In genomic region chr7:149280661-149281507, GRCh38 we compare ENCODE assay signal across 20 cellular contexts. TPM values are rescaled to one million over a fixed set of nuclear protein-coding genes. Genes with fewer than 3 reads are reported as not detected.
DNase-seq lines count a peak whose midpoint lies in the region; ATAC-seq, FAIRE-seq and TF ChIP-seq lines count a peak whose summit lies in the region.
"Had no signal": no experiment of that assay in that cellular context is flagged by ENCODE, and none has a peak within 500 bp of the region (broad histone marks: within the 10 kb centered on the region; RNA-seq: fewer than 3 reads in every experiment).

No MANE protein-coding gene starts in this region.

- no peak overlapping the region for H2BK20ac ChIP-seq in H1 (ENCODE audit: low read length)

- no peak overlapping the region for H2BK5ac ChIP-seq in H1 (ENCODE audit: low read depth, low read length)
- peak overlapping the region; percentile 3 for H2BK5ac ChIP-seq in neuronal stem cell (ENCODE audit: low read length)

- CTCF ChIA-PET in activated CD4-positive, alpha-beta T cell treated with anti-CD3 and anti-CD28 coated beads, Interleukin-2, amount 10 ng/mL, durations not matched to agents 7 days and 5 days (lab: Charles Lee): interaction anchor here (1.5 kb wide), 1 partner anchor 19 kb away, joined by 3 read pairs; the partner anchor contains the start of gene ZNF783
- CTCF ChIA-PET in H1 (lab: Charles Lee; ENCODE audit: partially characterized antibody): interaction anchor here (0.7 to 0.9 kb wide), 2 partner anchors 37 to 126 kb away, joined by 3 to 4 read pairs; no protein-coding TSS in a partner anchor
- CTCF ChIA-PET in HepG2 (lab: Yijun Ruan, JAX; ENCODE audit: low intra/inter-chr PET ratio, low total read pairs): no interaction called here

- no peaks in the 10 kb centered on the region for H3K9me3 Mint-ChIP-seq in activated CD4-positive, alpha-beta T cell treated with anti-CD3 and anti-CD28 coated beads, Interleukin-2, amount 10 ng/mL, durations not matched to agents 7 days and 5 days
- no peaks in the 10 kb centered on the region for H3K9me3 Mint-ChIP-seq in activated T-helper 17 cell treated with anti-CD3 and anti-CD28 coated beads, Interleukin-2, amount 50 U/mL, for 72 hours
- H3K9me3 Mint-ChIP-seq: CD4-positive, alpha-beta T cell; GM23338; HFFc6 had no signal

- no peak overlapping the region for H3K4me3 ChIP-seq in H1 (ENCODE audit: extremely low read depth in 1 of 4, insufficient read depth in 2 of 4, low read depth in 3 of 4, low read length in 4 of 4)
- H3K4me3 ChIP-seq in neuronal stem cell (ENCODE audit: low read length in 2 of 2): peak overlapping the region in 1 of 2 donors; percentile 12
- H3K4me3 ChIP-seq in esophagus muscularis mucosa: no peak overlapping the region
- H3K4me3 ChIP-seq in HepG2 (replicated peaks in 1 of 3; ENCODE audit: insufficient read depth in 1 of 3, low read depth in 2 of 3, low read length in 3 of 3): no peak overlapping the region
- H3K4me3 ChIP-seq: A549, GM23338 had no signal

- H2AK5ac ChIP-seq in H1 (ENCODE audit: low read depth, low read length): no peak overlapping the region
- no peak overlapping the region for H2AK5ac ChIP-seq in neuronal stem cell (ENCODE audit: low read depth, low read length)

- H3K18ac ChIP-seq in H1 (ENCODE audit: extremely low read depth, low read length) (no peak overlapping the region), neuronal stem cell (ENCODE audit: low read length) (no peak overlapping the region)

- H3K79me1 ChIP-seq in H1 (ENCODE audit: low read depth, low read length) (peaks cover under 1% of the 10 kb centered on the region), neuronal stem cell (ENCODE audit: low read depth, low read length) (no peaks in the 10 kb centered on the region)

- peaks cover 31% of the 10 kb centered on the region for H3K36me3 Mint-ChIP-seq in activated CD4-positive, alpha-beta T cell treated with anti-CD3 and anti-CD28 coated beads, Interleukin-2, amount 10 ng/mL, durations not matched to agents 7 days and 5 days (ENCODE audit: low read depth)
- peaks cover 50% of the 10 kb centered on the region for H3K36me3 Mint-ChIP-seq in activated T-helper 17 cell treated with anti-CD3 and anti-CD28 coated beads, Interleukin-2, amount 50 U/mL, for 72 hours (ENCODE audit: low read depth)

- H2BK15ac ChIP-seq in H1 (ENCODE audit: low read length) (no peak overlapping the region), neuronal stem cell (ENCODE audit: low read length) (no peak overlapping the region)

- H3K27me3 Mint-ChIP-seq in activated CD4-positive, alpha-beta T cell treated with anti-CD3 and anti-CD28 coated beads, Interleukin-2, amount 10 ng/mL, durations not matched to agents 7 days and 5 days: no peaks in the 10 kb centered on the region
- H3K27me3 Mint-ChIP-seq in activated T-helper 17 cell treated with anti-CD3 and anti-CD28 coated beads, Interleukin-2, amount 50 U/mL, for 72 hours: no peaks in the 10 kb centered on the region
- H3K27me3 Mint-ChIP-seq: CD4-positive, alpha-beta T cell had no signal

- no peak overlapping the region for H3K4me2 ChIP-seq in H1 (ENCODE audit: insufficient read depth in 1 of 2, low read depth in 2 of 2, low read length in 2 of 2)
- no peak overlapping the region for H3K4me2 ChIP-seq in neuronal stem cell (ENCODE audit: insufficient read depth, low read length, poor library complexity, severe bottlenecking)
- no peak overlapping the region for H3K4me2 ChIP-seq in HepG2 (ENCODE audit: low read depth, low read length)
- H3K4me2 ChIP-seq: A549, GM23338 had no signal

- H3K36me3 ChIP-seq in H1 (ENCODE audit: control insufficient read depth in 2 of 4, insufficient read depth in 4 of 4, low read length in 3 of 4) (peaks cover 0 to 9% (median 3%) of the 10 kb centered on the region in 4 experiments; a peak in 1 of 8 replicates), neuronal stem cell (replicated peaks in 1 of 2; ENCODE audit: control insufficient read depth in 2 of 2, insufficient read depth in 2 of 2, low read length in 2 of 2) (peaks cover 11 to 13% of the 10 kb centered on the region in 2 donors), esophagus muscularis mucosa (peaks cover 21 to 69% (median 57%) of the 10 kb centered on the region in 4 donors), HepG2 (replicated peaks in 1 of 2; ENCODE audit: control insufficient read depth in 1 of 2, insufficient read depth in 2 of 2, low read length in 2 of 2) (peaks cover 5 to 12% of the 10 kb centered on the region in 2 experiments; a peak in 4 of 5 replicates)

- no peak overlapping the region for H4K91ac ChIP-seq in H1 (replicated peaks; ENCODE audit: insufficient read length, low read length)
- no peak overlapping the region for H4K91ac ChIP-seq in neuronal stem cell (ENCODE audit: low read depth, low read length, poor library complexity)

- H3K4ac ChIP-seq in H1 (replicated peaks; ENCODE audit: insufficient read length, low read depth, low read length) (no peak overlapping the region), neuronal stem cell (ENCODE audit: low read length) (no peak overlapping the region)

- in situ Hi-C loops in HepG2 (cut with HindIII; ENCODE audit: extremely low pct_ligation_motif_present, low pct_unique_long_range_greater_than_20kb): no loop called here

- H3K9ac ChIP-seq in H1 (replicated peaks in 1 of 4; ENCODE audit: extremely low read depth in 1 of 4, low read depth in 3 of 4, low read length in 3 of 4): no peak overlapping the region; a peak in 1 of 7 replicates
- peak overlapping the region; percentile 66 for H3K9ac ChIP-seq in neuronal stem cell (ENCODE audit: low read depth, low read length, poor library complexity)
- no peak overlapping the region for H3K9ac ChIP-seq in HepG2 (ENCODE audit: insufficient read depth, low read depth, low read length)

- peaks cover 0 to 5% of the 10 kb centered on the region in 2 experiments for H4K20me1 ChIP-seq in H1 (replicated peaks in 1 of 2; ENCODE audit: control insufficient read depth in 1 of 2, insufficient read depth in 2 of 2, low read length in 2 of 2)
- H4K20me1 ChIP-seq in HepG2 (ENCODE audit: insufficient read depth, low read length): no peaks in the 10 kb centered on the region

- H3K79me2 ChIP-seq in H1 (ENCODE audit: control insufficient read depth in 1 of 2, insufficient read depth in 2 of 2, low read length in 2 of 2): no peaks in the 10 kb centered on the region
- no peaks in the 10 kb centered on the region for H3K79me2 ChIP-seq in HepG2 (ENCODE audit: insufficient read depth, low read length)

- H2AFZ ChIP-seq in H1 (ENCODE audit: low read length) (no peak overlapping the region), neuronal stem cell (ENCODE audit: low read length) (no peak overlapping the region), HepG2 (ENCODE audit: low read length) (no peak overlapping the region)
- H2AFZ ChIP-seq: GM23338 had no signal

- H3K4me1 ChIP-seq in H1 (replicated peaks in 1 of 4; ENCODE audit: control insufficient read depth in 3 of 4, insufficient read depth in 4 of 4, low read length in 3 of 4) (peaks cover 0 to 6% (median 3%) of the 10 kb centered on the region in 4 experiments; a peak in 5 of 7 replicates), neuronal stem cell (ENCODE audit: control insufficient read depth in 2 of 2, insufficient read depth in 1 of 2, low read depth in 1 of 2, low read length in 2 of 2) (peaks cover 0 to 1% of the 10 kb centered on the region in 2 donors), esophagus muscularis mucosa (peaks cover 4 to 17% (median 15%) of the 10 kb centered on the region in 4 donors), HepG2 (ENCODE audit: insufficient read depth, low read length) (peaks cover 10% of the 10 kb centered on the region; the same call in 1 of the 2 replicates)
- H3K4me1 ChIP-seq: A549, Caco-2 had no signal

- no peak overlapping the region for H3K23ac ChIP-seq in H1 (ENCODE audit: insufficient read length)
- no peak overlapping the region for H3K23ac ChIP-seq in neuronal stem cell (ENCODE audit: low read depth, low read length, poor library complexity)

- H3K27ac Mint-ChIP-seq in activated CD4-positive, alpha-beta T cell treated with anti-CD3 and anti-CD28 coated beads, Interleukin-2, amount 10 ng/mL, durations not matched to agents 7 days and 5 days: peak overlapping the region; percentile 36
- peak overlapping the region; percentile 15 for H3K27ac Mint-ChIP-seq in activated T-helper 17 cell treated with anti-CD3 and anti-CD28 coated beads, Interleukin-2, amount 50 U/mL, for 72 hours
- H3K27ac Mint-ChIP-seq: CD4-positive, alpha-beta T cell; GM23338; HFFc6 had no signal

- WGBS in H1 (ENCODE audit: extremely low coverage in 1 of 2, insufficient coverage in 1 of 2, insufficient read length in 1 of 2, insufficient replicate concordance in 2 of 2, low coverage in 1 of 2, low lambda C conversion rate in 2 of 2, missing lambda C conversion rate in 1 of 2), 2 experiments: 92% methylated on average over 8 of the region's 8 CpGs; no CpG with 5 or more reads in 1 of the 2 experiments
- no CpG with 5 or more reads among the region's 8 CpGs for WGBS in neuronal stem cell (ENCODE audit: extremely low coverage in 2 of 2, insufficient read length in 2 of 2, insufficient replicate concordance in 1 of 2), 2 donors
- WGBS in esophagus muscularis mucosa: 100% methylated on average over 2 of the region's 8 CpGs
- 67% methylated on average over 3 of the region's 8 CpGs for WGBS in HepG2 (ENCODE audit: low lambda C conversion rate)

- H2BK12ac ChIP-seq in H1 (ENCODE audit: low read depth, low read length): no peak overlapping the region
- no peak overlapping the region for H2BK12ac ChIP-seq in neuronal stem cell (ENCODE audit: low read length)

- no peak for TF ChIP-seq CTCF in H1 (IDR thresholded peaks at IDR 0.05; ENCODE audit: control extremely low read depth in 1 of 3, insufficient read depth in 1 of 3, low read depth in 1 of 3, low read length in 3 of 3)
- no peak for TF ChIP-seq CTCF in esophagus muscularis mucosa (IDR thresholded peaks at IDR 0.05)
- no peak for TF ChIP-seq CTCF in HepG2 (CRISPR knock-in tag; IDR thresholded peaks at IDR 0.05)

- TF ChIP-seq POLR2A in H1 (IDR thresholded peaks at IDR 0.05; ENCODE audit: control extremely low read depth in 1 of 2, low read depth in 2 of 2, low read length in 2 of 2): no peak
- TF ChIP-seq POLR2A in esophagus muscularis mucosa (IDR thresholded peaks at IDR 0.05; ENCODE audit: low read depth): no peak
- TF ChIP-seq POLR2A in HepG2 (IDR thresholded peaks at IDR 0.05; ENCODE audit: insufficient read depth in 1 of 2, low read depth in 2 of 2, low read length in 2 of 2): no peak

- no TSS peak for BruUV-seq in HepG2 (replicated peaks; lab: Mats Ljungman, UMichigan)

- no peak overlapping the region for H2BK120ac ChIP-seq in H1 (replicated peaks; ENCODE audit: low read depth, low read length)
- no peak overlapping the region for H2BK120ac ChIP-seq in neuronal stem cell (ENCODE audit: low read depth, low read length)

- H3K4me1 Mint-ChIP-seq in activated CD4-positive, alpha-beta T cell treated with anti-CD3 and anti-CD28 coated beads, Interleukin-2, amount 10 ng/mL, durations not matched to agents 7 days and 5 days: peaks cover 29% of the 10 kb centered on the region
- peaks cover 18% of the 10 kb centered on the region for H3K4me1 Mint-ChIP-seq in activated T-helper 17 cell treated with anti-CD3 and anti-CD28 coated beads, Interleukin-2, amount 50 U/mL, for 72 hours

- no peak for ATAC-seq in activated T-helper 17 cell treated with anti-CD3 and anti-CD28 coated beads, Interleukin-2, amount 50 U/mL, for 72 hours (replicated peaks)
- ATAC-seq in HG02852 (IDR thresholded peaks at IDR 0.05; ENCODE audit: unreplicated experiment) (no peak), HepG2 (no peak; the same call in 2 of the 3 replicates)
- ATAC-seq: A549, GM23338, HCT116 had no signal

- H4K8ac ChIP-seq in H1 (ENCODE audit: extremely low read depth, insufficient read depth, low read length) (peak overlapping the region; percentile 66), neuronal stem cell (ENCODE audit: low read depth, low read length) (no peak overlapping the region)

- H3K14ac ChIP-seq in H1 (ENCODE audit: insufficient read length): no peak overlapping the region
- H3K14ac ChIP-seq in neuronal stem cell (ENCODE audit: low read length): no peak overlapping the region

- TF ChIP-seq EP300 in H1 (IDR thresholded peaks at IDR 0.05; ENCODE audit: borderline replicate concordance in 1 of 2, low read depth in 2 of 2, low read length in 2 of 2): no peak
- TF ChIP-seq EP300 in esophagus muscularis mucosa (IDR thresholded peaks at IDR 0.05): no peak
- no peak for TF ChIP-seq EP300 in HepG2 (IDR thresholded peaks at IDR 0.05; ENCODE audit: low read depth in 2 of 2, low read length in 2 of 2)
- no peak for TF ChIP-seq EP300 in HepG2 (CRISPR knock-in tag; IDR thresholded peaks at IDR 0.05; ENCODE audit: borderline replicate concordance)

- peaks cover 5% of the 10 kb centered on the region for H3K23me2 ChIP-seq in H1 (ENCODE audit: low read depth, low read length)

- H3K9me3 ChIP-seq in H1 (ENCODE audit: insufficient read depth in 2 of 2, low read depth in 1 of 2, low read length in 1 of 2) (no peaks in the 10 kb centered on the region), neuronal stem cell (replicated peaks in 1 of 2; ENCODE audit: control insufficient read depth in 2 of 2, insufficient read depth in 1 of 2, low read depth in 1 of 2, low read length in 2 of 2) (no peaks in the 10 kb centered on the region), esophagus muscularis mucosa (no peaks in the 10 kb centered on the region), HepG2 (ENCODE audit: low read length) (no peaks in the 10 kb centered on the region)
- H3K9me3 ChIP-seq: A549, Caco-2 had no signal

- FAIRE-seq in H1 (lab: Jason Lieb, UNC) (no peak), HepG2 (lab: Jason Lieb, UNC) (no peak)
- FAIRE-seq: A549, D721Med had no signal

- no peak for TF ChIP-seq RAD21 in H1 (IDR thresholded peaks at IDR 0.05 in 1 of 2, conservative IDR thresholded peaks at IDR 0.05 in 1 of 2; ENCODE audit: low read depth in 2 of 2, low read length in 2 of 2)
- no peak for TF ChIP-seq RAD21 in HepG2 (CRISPR knock-in tag; IDR thresholded peaks at IDR 0.05)

- DNase-seq in activated CD4-positive, alpha-beta T cell treated with anti-CD3 and anti-CD28 coated beads, Interleukin-2, amount 10 ng/mL, durations not matched to agents 7 days and 5 days: no peak
- DNase-seq in activated CD4-positive, alpha-beta T cell treated with anti-CD3 and anti-CD28 coated beads, Interleukin-2, amount 50 U/mL, for 48 hours: no peak
- DNase-seq in H1 (ENCODE audit: low read depth in 1 of 2, low spot score in 2 of 2) (no peak), neuronal stem cell (ENCODE audit: low spot score) (no peak), esophagus muscularis mucosa (ENCODE audit: extremely low spot score) (no peak), HepG2 (ENCODE audit: low spot score) (no peak)
- DNase-seq: AML-193; Caco-2; CD4-positive, alpha-beta T cell; GDM1; H7; HFFc6 had no signal

- H3K27ac ChIP-seq in H1 (ENCODE audit: low read depth, low read length) (no peak overlapping the region), neuronal stem cell (replicated peaks; ENCODE audit: low read length) (no peak overlapping the region), esophagus muscularis mucosa (replicated peaks in 1 of 4) (no peak overlapping the region), HepG2 (ENCODE audit: extremely low read length, insufficient read depth, low read length) (no peak overlapping the region)
- H3K27ac ChIP-seq: 22Rv1, A549, C4-2B had no signal

- no peak overlapping the region for H3K56ac ChIP-seq in H1 (replicated peaks; ENCODE audit: insufficient read length, low read depth, low read length)

- intact Hi-C loops in esophagus muscularis mucosa (cut with DNase I): loop anchor here (10.0 kb wide), 1 partner anchor 144 kb away; no protein-coding TSS in a partner anchor
- intact Hi-C loops in HepG2 (cut with micrococcal nuclease; ENCODE audit: unreplicated experiment): no loop called here

- H3K4me3 Mint-ChIP-seq in activated CD4-positive, alpha-beta T cell treated with anti-CD3 and anti-CD28 coated beads, Interleukin-2, amount 10 ng/mL, durations not matched to agents 7 days and 5 days: no peak overlapping the region
- H3K4me3 Mint-ChIP-seq in activated T-helper 17 cell treated with anti-CD3 and anti-CD28 coated beads, Interleukin-2, amount 50 U/mL, for 72 hours: no peak overlapping the region
- H3K4me3 Mint-ChIP-seq: CD4-positive, alpha-beta T cell; GM23338; HFFc6 had no signal

- POLR2A ChIA-PET in activated CD4-positive, alpha-beta T cell treated with anti-CD3 and anti-CD28 coated beads, Interleukin-2, amount 10 ng/mL, durations not matched to agents 7 days and 5 days (lab: Charles Lee): no interaction called here
- POLR2A ChIA-PET in H1 (lab: Charles Lee; ENCODE audit: partially characterized antibody): interaction anchor here (0.8 kb wide), 1 partner anchor 17 kb away, joined by 4 read pairs; no protein-coding TSS in a partner anchor
- POLR2A ChIA-PET in HepG2 (lab: Yijun Ruan, JAX): no interaction called here

- no peak overlapping the region for H4K5ac ChIP-seq in H1 (ENCODE audit: insufficient read length, low read depth, low read length)

- H3K27me3 ChIP-seq in H1 (replicated peaks in 1 of 4; ENCODE audit: control insufficient read depth in 3 of 4, extremely low read depth in 1 of 4, insufficient read depth in 3 of 4, low read length in 3 of 4) (peaks cover 0 to 8% (median 4%) of the 10 kb centered on the region in 4 experiments; a peak in 3 of 7 replicates), neuronal stem cell (ENCODE audit: control insufficient read depth in 3 of 3, insufficient read depth in 3 of 3, low read depth in 1 of 3, low read length in 3 of 3) (no peaks in the 10 kb centered on the region), esophagus muscularis mucosa (no peaks in the 10 kb centered on the region), HepG2 (ENCODE audit: control insufficient read depth in 1 of 2, insufficient read depth in 2 of 2, low read length in 2 of 2) (no peaks in the 10 kb centered on the region; a peak in 1 of 5 replicates)

RNA-seq across cellular contexts. Expression of gene ZNF783, which starts 18.9 kb away (rescaled TPM):
- 10 to 100 TPM; 19.0 to 21.7 TPM for total RNA-seq in activated CD4-positive, alpha-beta T cell treated with anti-CD3 and anti-CD28 coated beads, Interleukin-2, amount 10 ng/mL, durations not matched to agents 7 days and 5 days
- 10 to 100 TPM; 12.7 to 17.3 TPM for total RNA-seq in activated T-helper 17 cell treated with anti-CD3 and anti-CD28 coated beads, Interleukin-2, amount 50 U/mL, for 72 hours
- 7.3 and 8.3 TPM in 2 replicates for total RNA-seq in H1 (2021; fragmentation: NEBNext Ultra II Directional; extraction: Animal tissue kit (Norgen Biotek cat#: 25700))
- polyA plus RNA-seq in H1 (2011; rRNA removed) (8.2 and 10.3 TPM in 2 replicates), HepG2 (2011; rRNA removed) (4.1 and 5.9 TPM in 2 replicates)
- polyA plus RNA-seq in H1 (2011; cell fraction: cytosol; rRNA removed): 10.9 TPM
- 28.9 TPM for polyA plus RNA-seq in H1 (2011; cell fraction: nucleus; rRNA removed)
- polyA plus RNA-seq in H1 (2012, experiment 1 of 2): 4.0 to 9.1 TPM (median 6.6 TPM) in 4 replicates
- polyA plus RNA-seq in H1 (2012, experiment 2 of 2): 3.2 TPM
- polyA plus RNA-seq in H1 (2013, experiment 1 of 2): 4.3 TPM
- 4.2 TPM for polyA plus RNA-seq in H1 (2013, experiment 2 of 2)
- polyA minus RNA-seq in H1 (2011; rRNA and poly(A)+ RNA removed): 4.8 and 5.3 TPM in 2 replicates
- polyA minus RNA-seq in H1 (2011; cell fraction: cytosol; rRNA and poly(A)+ RNA removed): 3.9 TPM
- polyA minus RNA-seq in H1 (2011; cell fraction: nucleus; rRNA and poly(A)+ RNA removed): 11.9 TPM
- polyA plus RNA-seq in neuronal stem cell (2013, experiment 1 of 2): 5.0 TPM
- polyA plus RNA-seq in neuronal stem cell (2013, experiment 2 of 2): 4.6 TPM
- total RNA-seq in esophagus muscularis mucosa (10 to 100 TPM in 3 of 4 donors, 1 to 10 TPM in 1; 8.4 to 12.2 (median 11.9) TPM), HepG2 (2016; rRNA removed; fragmentation: Illumina TruSeq; extraction: Trizol) (1.3 and 5.2 TPM in 2 replicates)
- 0.30 and 0.35 TPM in 2 replicates for total RNA-seq in HepG2 (2016; cell fraction: cytosol; rRNA removed; fragmentation: Illumina TruSeq; extraction: Trizol; ENCODE audit: low read depth)
- total RNA-seq in HepG2 (2016; cell fraction: insoluble cytoplasmic fraction; rRNA removed; fragmentation: Illumina TruSeq; extraction: Trizol): 1.5 and 5.4 TPM in 2 replicates
- total RNA-seq in HepG2 (2016; cell fraction: membrane; rRNA removed; fragmentation: Illumina TruSeq; extraction: Trizol): 0.96 and 1.1 TPM in 2 replicates
- total RNA-seq in HepG2 (2016; cell fraction: nucleus; rRNA removed; fragmentation: Illumina TruSeq; extraction: Trizol): 8.0 TPM in 2 replicates
- polyA plus RNA-seq in HepG2 (2011; cell fraction: cytosol; rRNA removed): 2.4 TPM in 2 replicates
- polyA plus RNA-seq in HepG2 (2011; cell fraction: nucleus; rRNA removed): 44.7 and 47.2 TPM in 2 replicates
- polyA plus RNA-seq in HepG2 (2012): 2.5 and 3.0 TPM in 2 replicates
- 0.17 and 0.22 TPM in 2 replicates for polyA plus RNA-seq in HepG2 (2016; cell fraction: cytosol; fragmentation: Illumina TruSeq; extraction: Trizol; ENCODE audit: low read depth)
- polyA plus RNA-seq in HepG2 (2016; cell fraction: insoluble cytoplasmic fraction; fragmentation: Illumina TruSeq; extraction: Trizol; ENCODE audit: low read depth): 1.4 and 2.5 TPM in 2 replicates
- 0.55 and 0.61 TPM in 2 replicates for polyA plus RNA-seq in HepG2 (2016; cell fraction: membrane; fragmentation: Illumina TruSeq; extraction: Trizol; ENCODE audit: low read depth)
- polyA plus RNA-seq in HepG2 (2016; cell fraction: nucleus; fragmentation: Illumina TruSeq; extraction: Trizol; ENCODE audit: insufficient read depth, low read depth): 19.0 and 21.9 TPM in 2 replicates
- polyA minus RNA-seq in HepG2 (2011; rRNA and poly(A)+ RNA removed; ENCODE audit: low replicate concordance): 3.0 and 5.9 TPM in 2 replicates
- 0.59 and 1.1 TPM in 2 replicates for polyA minus RNA-seq in HepG2 (2011; cell fraction: cytosol; rRNA and poly(A)+ RNA removed)
- polyA minus RNA-seq in HepG2 (2011; cell fraction: nucleus; rRNA and poly(A)+ RNA removed): 7.3 and 8.1 TPM in 2 replicates

RNA-seq across cellular contexts. Expression of gene ZNF212, which starts 41.4 kb away (rescaled TPM):
- total RNA-seq in activated CD4-positive, alpha-beta T cell treated with anti-CD3 and anti-CD28 coated beads, Interleukin-2, amount 10 ng/mL, durations not matched to agents 7 days and 5 days: 10 to 100 TPM; 11.1 to 15.9 TPM
- 10 to 100 TPM in 1 of 2 donors, 1 to 10 TPM in 1; 9.3 to 19.5 TPM for total RNA-seq in activated T-helper 17 cell treated with anti-CD3 and anti-CD28 coated beads, Interleukin-2, amount 50 U/mL, for 72 hours
- total RNA-seq in H1 (2021; fragmentation: NEBNext Ultra II Directional; extraction: Animal tissue kit (Norgen Biotek cat#: 25700)): 19.3 and 20.1 TPM in 2 replicates
- polyA plus RNA-seq in H1 (2011; rRNA removed) (6.7 and 9.1 TPM in 2 replicates), HepG2 (2011; rRNA removed) (2.6 and 3.1 TPM in 2 replicates)
- polyA plus RNA-seq in H1 (2011; cell fraction: cytosol; rRNA removed): 10.7 TPM
- polyA plus RNA-seq in H1 (2011; cell fraction: nucleus; rRNA removed): 13.6 TPM
- polyA plus RNA-seq in H1 (2012, experiment 1 of 2): 13.3 to 16.9 TPM (median 14.4 TPM) in 4 replicates
- 8.3 TPM for polyA plus RNA-seq in H1 (2012, experiment 2 of 2)
- 7.2 TPM for polyA plus RNA-seq in H1 (2013, experiment 1 of 2)
- 7.1 TPM for polyA plus RNA-seq in H1 (2013, experiment 2 of 2)
- polyA minus RNA-seq in H1 (2011; rRNA and poly(A)+ RNA removed): 6.1 and 8.2 TPM in 2 replicates
- 7.0 TPM for polyA minus RNA-seq in H1 (2011; cell fraction: cytosol; rRNA and poly(A)+ RNA removed)
- 9.7 TPM for polyA minus RNA-seq in H1 (2011; cell fraction: nucleus; rRNA and poly(A)+ RNA removed)
- polyA plus RNA-seq in neuronal stem cell (2013, experiment 1 of 2): 8.9 TPM
- 9.1 TPM for polyA plus RNA-seq in neuronal stem cell (2013, experiment 2 of 2)
- total RNA-seq in esophagus muscularis mucosa (1 to 10 TPM; 4.8 to 8.8 (median 7.4) TPM), HepG2 (2016; rRNA removed; fragmentation: Illumina TruSeq; extraction: Trizol) (3.8 and 4.3 TPM in 2 replicates)
- total RNA-seq in HepG2 (2016; cell fraction: cytosol; rRNA removed; fragmentation: Illumina TruSeq; extraction: Trizol; ENCODE audit: low read depth): 0.40 and 1.1 TPM in 2 replicates
- 3.6 and 4.1 TPM in 2 replicates for total RNA-seq in HepG2 (2016; cell fraction: insoluble cytoplasmic fraction; rRNA removed; fragmentation: Illumina TruSeq; extraction: Trizol)
- total RNA-seq in HepG2 (2016; cell fraction: membrane; rRNA removed; fragmentation: Illumina TruSeq; extraction: Trizol): 1.9 and 2.0 TPM in 2 replicates
- 3.3 and 4.5 TPM in 2 replicates for total RNA-seq in HepG2 (2016; cell fraction: nucleus; rRNA removed; fragmentation: Illumina TruSeq; extraction: Trizol)
- 2.1 and 2.3 TPM in 2 replicates for polyA plus RNA-seq in HepG2 (2011; cell fraction: cytosol; rRNA removed)
- 11.2 and 11.6 TPM in 2 replicates for polyA plus RNA-seq in HepG2 (2011; cell fraction: nucleus; rRNA removed)
- polyA plus RNA-seq in HepG2 (2012): 3.9 TPM in 2 replicates
- polyA plus RNA-seq in HepG2 (2016; cell fraction: cytosol; fragmentation: Illumina TruSeq; extraction: Trizol; ENCODE audit: low read depth): 0.28 and 0.59 TPM in 2 replicates
- 4.2 and 5.8 TPM in 2 replicates for polyA plus RNA-seq in HepG2 (2016; cell fraction: insoluble cytoplasmic fraction; fragmentation: Illumina TruSeq; extraction: Trizol; ENCODE audit: low read depth)
- polyA plus RNA-seq in HepG2 (2016; cell fraction: membrane; fragmentation: Illumina TruSeq; extraction: Trizol; ENCODE audit: low read depth): 1.0 and 1.3 TPM in 2 replicates
- 14.2 and 14.5 TPM in 2 replicates for polyA plus RNA-seq in HepG2 (2016; cell fraction: nucleus; fragmentation: Illumina TruSeq; extraction: Trizol; ENCODE audit: insufficient read depth, low read depth)
- polyA minus RNA-seq in HepG2 (2011; rRNA and poly(A)+ RNA removed; ENCODE audit: low replicate concordance): 4.0 and 4.6 TPM in 2 replicates
- 1.7 and 2.3 TPM in 2 replicates for polyA minus RNA-seq in HepG2 (2011; cell fraction: cytosol; rRNA and poly(A)+ RNA removed)
- polyA minus RNA-seq in HepG2 (2011; cell fraction: nucleus; rRNA and poly(A)+ RNA removed): 5.2 and 6.1 TPM in 2 replicates
